24 cellular contexts compared by ENCODE assay signal in genomic region chr16:56726926-56727325, GRCh38. TPM values are rescaled to one million over a fixed set of nuclear protein-coding genes. Genes with fewer than 3 reads are reported as not detected.
"Had no signal": no experiment of that assay in that cellular context is flagged by ENCODE, and none has a peak within 500 bp of the region (broad histone marks: within the 10 kb centered on the region; RNA-seq: fewer than 3 reads in every experiment).

No MANE protein-coding gene starts in this region.

- DNase-seq: Kasumi-1, MM.1S, MV-4-11, NCI-H1092, NCI-H1105 treated with DMSO at 0.1 percent for 48 hours, NCI-H1417 treated with DMSO at 0.1 percent for 48 hours, NCI-H146, NCI-H1694 treated with DMSO at 0.1 percent for 48 hours, NCI-H1930, NCI-H2081, NCI-H2107, NCI-H2227 treated with DMSO at 0.1 percent for 48 hours, NCI-H524, NCI-H526 treated with DMSO at 0.1 percent for 48 hours, NCI-H748 treated with DMSO at 0.1 percent for 48 hours, Right ventricle myocardium superior, RPMI8226, SIG-M5 had no signal

- H3K27ac ChIP-seq: HL-60, KMS-11, SJSA1, SK-N-MC had no signal

- H3K4me2 ChIP-seq: KMS-11 had no signal

- H3K4me3 ChIP-seq: SJSA1, SK-N-MC had no signal

- H3K27me3 ChIP-seq: SJSA1 had no signal

- H3K9ac ChIP-seq: KMS-11 had no signal

- H3K9me3 ChIP-seq: SJSA1 had no signal

RNA-seq across cellular contexts. Expression of gene MT1H, which starts 57.3 kb away (rescaled TPM):
- total RNA-seq: M059J, NCI-H460, Right ventricle myocardium superior, SJSA1 had no signal

RNA-seq across cellular contexts. Expression of gene MT1G, which starts 59.1 kb away (rescaled TPM):
- total RNA-seq: NCI-H460, SJSA1 had no signal
